In genomic region chr17:82080789-82081464, GRCh38 we compare ENCODE assay signal across 24 cellular contexts.
"Had no signal": no experiment of that assay in that cellular context is flagged by ENCODE, and none has a peak within 500 bp of the region (broad histone marks: within the 10 kb centered on the region; RNA-seq: fewer than 3 reads in every experiment).

No MANE protein-coding gene starts in this region.

- H3K27ac ChIP-seq: epithelial cell of prostate, esophagus muscularis mucosa, gastroesophageal sphincter, left ventricle myocardium inferior, lower lobe of right lung, pancreas, prostate gland, spleen, testis, transverse colon had no signal

- H3K4me1 ChIP-seq: gastroesophageal sphincter, left ventricle myocardium inferior, lower lobe of right lung, pancreas, prostate gland, transverse colon had no signal

- ATAC-seq: gastroesophageal sphincter; left cardiac atrium; lower lobe of right lung; natural killer cell; pancreas; sciatic nerve; stimulated activated memory B cell treated with anti-CD40 and anti-IgM and Interleukin-4, amounts not matched to agents 10 μg/mL and 1 μg/mL and 100 μg/mL, for 72 hours had no signal

- H3K27me3 ChIP-seq: dorsolateral prefrontal cortex, esophagus muscularis mucosa, gastroesophageal sphincter, pancreas, spleen, testis, transverse colon had no signal

- H3K4me3 ChIP-seq: dorsolateral prefrontal cortex, esophagus muscularis mucosa, gastroesophageal sphincter, left ventricle myocardium inferior, lower lobe of right lung, pancreas, prostate gland, spleen, testis, transverse colon had no signal

- DNase-seq: cortex of kidney; effector memory CD4-positive, alpha-beta T cell; glutamatergic neuron; immature natural killer cell; left cardiac atrium; left ventricle myocardium inferior; lower lobe of right lung; natural killer cell; nucleus accumbens; spleen; stimulated activated CD4-positive, alpha-beta T cell treated with anti-CD3 and anti-CD28 coated beads, Interleukin-15, amount 100 ng/mL, for 24 hours; stimulated activated CD4-positive, alpha-beta T cell treated with anti-CD3 and anti-CD28 coated beads, Interleukin-1b, Interleukin-23, amount 100 ng/mL, for 48 hours; stimulated activated CD4-positive, alpha-beta T cell treated with anti-CD3 and anti-CD28 coated beads, Interleukin-4, amount 100 ng/mL, for 24 hours; testis; transverse colon had no signal

- FAIRE-seq: keratinocyte, pancreas had no signal

- H3K9me3 ChIP-seq: esophagus muscularis mucosa, gastroesophageal sphincter, left ventricle myocardium inferior, lower lobe of right lung, pancreas, prostate gland, spleen, testis, transverse colon had no signal
